2 cellular contexts compared by ENCODE assay signal in genomic region chrX:7071390-7071789, GRCh38.
A peak's percentile ranks its signal among the peaks of the same experiment; 100 is the strongest.
TF ChIP-seq lines count a peak whose summit lies in the region.

No MANE protein-coding gene starts in this region.

TF ChIP-seq in liver, 16 proteins besides CTCF, POLR2A, EP300 and RAD21 (continued from another document):
- TF ChIP-seq ATF3 (IDR thresholded peaks at IDR 0.05) (no peak), MAX (IDR thresholded peaks at IDR 0.05) (peak; percentile 36), TAF1 (conservative IDR thresholded peaks at IDR 0.05) (no peak), ZBTB33 (IDR thresholded peaks at IDR 0.05) (peak; percentile 31), FOXA1 (IDR thresholded peaks at IDR 0.05) (no peak), JUND (IDR thresholded peaks at IDR 0.05) (peak in 1 of 2 donors; percentile 44), RXRA (IDR thresholded peaks at IDR 0.05) (peak; percentile 66 to 80), EGR1 (IDR thresholded peaks at IDR 0.05; ENCODE audit: low read depth in 2 of 2) (no peak), GABPA (IDR thresholded peaks at IDR 0.05 in 1 of 2, conservative IDR thresholded peaks at IDR 0.05 in 1 of 2) (no peak), REST (IDR thresholded peaks at IDR 0.05) (peak; percentile 10), FOXA2 (IDR thresholded peaks at IDR 0.05) (no peak)

TF ChIP-seq in HepG2, 621 proteins besides CTCF, POLR2A, EP300 and RAD21 (continued from another document):
- TF ChIP-seq TRAFD1 (CRISPR knock-in tag; IDR thresholded peaks at IDR 0.05; ENCODE audit: borderline replicate concordance): no peak
- TF ChIP-seq ZNF660 (CRISPR knock-in tag; IDR thresholded peaks at IDR 0.05; ENCODE audit: borderline replicate concordance, low read depth): no peak
- no peak for TF ChIP-seq YEATS2 (CRISPR knock-in tag; IDR thresholded peaks at IDR 0.05; ENCODE audit: borderline replicate concordance)
- no peak for TF ChIP-seq SIX1 (CRISPR knock-in tag; IDR thresholded peaks at IDR 0.05; ENCODE audit: borderline replicate concordance)
- TF ChIP-seq ARID4A (CRISPR knock-in tag; IDR thresholded peaks at IDR 0.05; ENCODE audit: borderline replicate concordance): no peak
- TF ChIP-seq MED1 (CRISPR knock-in tag; IDR thresholded peaks at IDR 0.05): no peak
- TF ChIP-seq HIC2 (CRISPR knock-in tag; IDR thresholded peaks at IDR 0.05; ENCODE audit: low read depth): no peak
- no peak for TF ChIP-seq ZMYM3 (CRISPR knock-in tag; IDR thresholded peaks at IDR 0.05)
- TF ChIP-seq TARDBP (CRISPR knock-in tag; IDR thresholded peaks at IDR 0.05): no peak
